Comparison of ENCODE assay signal across 12 cellular contexts in the genomic region with DNA sequence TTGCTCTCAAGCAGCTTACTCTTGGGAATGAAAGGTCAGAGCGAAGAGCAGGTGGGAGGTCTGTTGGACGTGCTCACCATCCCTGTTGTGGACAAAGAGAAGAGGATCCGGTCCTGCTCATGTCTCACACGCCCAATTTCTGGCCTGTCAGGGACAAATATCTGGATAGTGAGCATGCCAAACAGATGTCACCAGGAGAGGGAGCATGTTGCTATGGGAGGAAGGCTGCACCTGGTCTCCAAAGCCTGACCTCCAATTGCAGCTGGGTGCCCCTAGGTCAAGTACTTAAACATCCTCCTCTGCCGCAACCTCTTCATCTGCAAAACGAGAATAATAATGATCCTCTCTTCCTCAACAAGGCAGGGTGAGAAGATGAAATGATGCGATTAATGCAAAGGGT. TPM values are rescaled to one million over a fixed set of nuclear protein-coding genes. Genes with fewer than 3 reads are reported as not detected.
A peak's percentile ranks its signal among the peaks of the same experiment; 100 is the strongest.
DNase-seq lines count a peak whose midpoint lies in the region; ATAC-seq and TF ChIP-seq lines count a peak whose summit lies in the region.
"Had no signal": no experiment of that assay in that cellular context is flagged by ENCODE, and none has a peak within 500 bp of the region (broad histone marks: within the 10 kb centered on the region; RNA-seq: fewer than 3 reads in every experiment).

No MANE protein-coding gene starts in this region.

- POLR2A ChIA-PET in activated CD4-positive, alpha-beta memory T cell treated with anti-CD3 and anti-CD28 coated beads for 36 hours (lab: Charles Lee) = no interaction called here

- H3K27ac ChIP-seq in cardiac muscle cell = no peak overlapping the region
- H3K27ac ChIP-seq: stomach had no signal

- peak; percentile 10 for TF ChIP-seq CTCF in cardiac muscle cell (IDR thresholded peaks at IDR 0.05; ENCODE audit: low read depth, low read length)

- H3K9me3 ChIP-seq in cardiac muscle cell (ENCODE audit: low read depth) = no peaks in the 10 kb centered on the region

- DNase-seq in cardiac muscle cell (ENCODE audit: low read depth in 1 of 2, low spot score in 1 of 2) (no peak), left cardiac atrium (no peak), NCI-H2196 treated with DMSO at 0.1 percent for 48 hours (lab: John Stamatoyannopoulos, UW; ENCODE audit: unreplicated experiment) (peak; percentile 33), ecto neural progenitor cell (ENCODE audit: low spot score) (peak; percentile 40), RKO (ENCODE audit: low spot score) (no peak)
- no peak for DNase-seq in activated CD4-positive, alpha-beta memory T cell treated with anti-CD3 and anti-CD28 coated beads for 36 hours
- no peak for DNase-seq in NK-92 treated with Interleukin-12 subunit alpha and Interleukin-12 subunit beta, amount 100 ng/mL, for 24 hours (lab: John Stamatoyannopoulos, UW)
- DNase-seq: activated gamma-delta T cell, stomach had no signal

- peaks cover 50% of the 10 kb centered on the region for H3K27me3 ChIP-seq in cardiac muscle cell

- no peak for ATAC-seq in left cardiac atrium
- ATAC-seq in HG03025 (IDR thresholded peaks at IDR 0.05; ENCODE audit: low FRiP score, unreplicated experiment) = no peak

- H3K27me3 Mint-ChIP-seq in activated CD4-positive, alpha-beta memory T cell treated with anti-CD3 and anti-CD28 coated beads for 36 hours = peaks cover 19% of the 10 kb centered on the region

- no peak overlapping the region for H3K4me3 Mint-ChIP-seq in activated CD4-positive, alpha-beta memory T cell treated with anti-CD3 and anti-CD28 coated beads for 36 hours
- H3K4me3 Mint-ChIP-seq: nephron had no signal

- no peaks in the 10 kb centered on the region for H3K36me3 ChIP-seq in cardiac muscle cell
- H3K36me3 ChIP-seq: stomach had no signal

- peaks cover 3% of the 10 kb centered on the region for H3K4me1 Mint-ChIP-seq in activated CD4-positive, alpha-beta memory T cell treated with anti-CD3 and anti-CD28 coated beads for 36 hours (ENCODE audit: low read depth)
- H3K4me1 Mint-ChIP-seq: nephron had no signal

- no peaks in the 10 kb centered on the region for H3K4me1 ChIP-seq in cardiac muscle cell (ENCODE audit: low read depth)

- no peak overlapping the region for H3K27ac Mint-ChIP-seq in activated CD4-positive, alpha-beta memory T cell treated with anti-CD3 and anti-CD28 coated beads for 36 hours
- H3K27ac Mint-ChIP-seq: nephron had no signal

- CTCF ChIA-PET in activated CD4-positive, alpha-beta memory T cell treated with anti-CD3 and anti-CD28 coated beads for 36 hours (lab: Charles Lee) = interaction anchor here (1.3 kb wide), 1 partner anchor 334 kb away, joined by 4 read pairs; no protein-coding TSS in a partner anchor

- no peaks in the 10 kb centered on the region for H3K9me3 Mint-ChIP-seq in activated CD4-positive, alpha-beta memory T cell treated with anti-CD3 and anti-CD28 coated beads for 36 hours

- no peak overlapping the region for H3K4me3 ChIP-seq in cardiac muscle cell
- H3K4me3 ChIP-seq: stomach had no signal

- intact Hi-C loops in left cardiac atrium (cut with DNase I) = loop anchor here in 1 of 2 donors (10.0 kb wide), 1 partner anchor 335 kb away; no protein-coding TSS in a partner anchor
- intact Hi-C loops in activated CD4-positive, alpha-beta memory T cell treated with anti-CD3 and anti-CD28 coated beads for 36 hours (cut with micrococcal nuclease) = loop anchor here (10.0 kb wide), 1 partner anchor 365 kb away; no protein-coding TSS in a partner anchor

- no peaks in the 10 kb centered on the region for H3K36me3 Mint-ChIP-seq in activated CD4-positive, alpha-beta memory T cell treated with anti-CD3 and anti-CD28 coated beads for 36 hours

RNA-seq across cellular contexts. Expression of gene DMRTA2, which starts 53.4 kb away (rescaled TPM):
- total RNA-seq in cardiac muscle cell (0.04 and 0.12 TPM in 2 replicates), left cardiac atrium (not detected)
- polyA plus RNA-seq in cardiac muscle cell = 0.27 TPM in 1 of 2 replicates, not detected in the other
- total RNA-seq in activated CD4-positive, alpha-beta memory T cell treated with anti-CD3 and anti-CD28 coated beads for 36 hours = not detected
- polyA plus RNA-seq: BJ had no signal

Comparison
In these comparisons a context has a peak if more than half of its experiments do, and no peak if none do; other contexts are left out.
1. DNase-seq: peak in NCI-H2196 treated with DMSO at 0.1 percent for 48 hours (single experiment) and ecto neural progenitor cell (single experiment); none in cardiac muscle cell (0 of 2), left cardiac atrium (single experiment), RKO (single experiment), activated CD4-positive, alpha-beta memory T cell treated with anti-CD3 and anti-CD28 coated beads for 36 hours (single experiment) and NK-92 treated with Interleukin-12 subunit alpha and Interleukin-12 subunit beta, amount 100 ng/mL, for 24 hours (single experiment).